1 cellular context compared by ENCODE assay signal in genomic region chr2:47078541-47079482, GRCh38.
A peak's percentile ranks its signal among the peaks of the same experiment; 100 is the strongest.
TF ChIP-seq lines count a peak whose summit lies in the region.

No MANE protein-coding gene starts in this region.

TF ChIP-seq in HepG2, 621 proteins besides CTCF, POLR2A, EP300 and RAD21 (continued from another document and continues in another):
- peak; percentile 81; the same call in 1 of the 2 replicates for TF ChIP-seq ZNF24 (IDR thresholded peaks at IDR 0.05)
- no peak for TF ChIP-seq SMAD9 (CRISPR knock-in tag; IDR thresholded peaks at IDR 0.05)
- TF ChIP-seq NFE2L1 (CRISPR knock-in tag; IDR thresholded peaks at IDR 0.05; ENCODE audit: borderline replicate concordance), result no peak
- peak; percentile 30 for TF ChIP-seq MYC (CRISPR knock-in tag; IDR thresholded peaks at IDR 0.05; ENCODE audit: borderline replicate concordance)
- TF ChIP-seq BRF2 (CRISPR knock-in tag; IDR thresholded peaks at IDR 0.05), result peak; percentile 63; the same call in 1 of the 2 replicates
- TF ChIP-seq ZNF720 (CRISPR knock-in tag; IDR thresholded peaks at IDR 0.05), result no peak
- peak; percentile 60; the same call in 1 of the 2 replicates for TF ChIP-seq ZNF335 (CRISPR knock-in tag; IDR thresholded peaks at IDR 0.05)
- no peak for TF ChIP-seq SIN3B (IDR thresholded peaks at IDR 0.05; ENCODE audit: low read length)
- TF ChIP-seq ZNF496 (CRISPR knock-in tag; IDR thresholded peaks at IDR 0.05; ENCODE audit: insufficient replicate concordance), result no peak
- TF ChIP-seq ELF4 (CRISPR knock-in tag; IDR thresholded peaks at IDR 0.05; ENCODE audit: borderline replicate concordance), result no peak
- TF ChIP-seq SPEN (CRISPR knock-in tag; IDR thresholded peaks at IDR 0.05; ENCODE audit: low read depth), result no peak
- TF ChIP-seq ZNF577 (CRISPR knock-in tag; IDR thresholded peaks at IDR 0.05; ENCODE audit: borderline replicate concordance, low read depth), result no peak
- no peak for TF ChIP-seq ZNF282 (IDR thresholded peaks at IDR 0.05; ENCODE audit: partially characterized antibody)
- TF ChIP-seq CBFB (CRISPR knock-in tag; IDR thresholded peaks at IDR 0.05), result peak; percentile 100
- peak; percentile 95 for TF ChIP-seq ZNF12 (CRISPR knock-in tag; IDR thresholded peaks at IDR 0.05)
- peak; percentile 89 for TF ChIP-seq SKIL (CRISPR knock-in tag; IDR thresholded peaks at IDR 0.05; ENCODE audit: borderline replicate concordance)
- no peak for TF ChIP-seq ZNF17 (CRISPR knock-in tag; IDR thresholded peaks at IDR 0.05)
- 0 out of 2 replicates have a peak, but pooled peaks have one; percentile 35 for TF ChIP-seq HOXA9 (CRISPR knock-in tag; IDR thresholded peaks at IDR 0.05; ENCODE audit: borderline replicate concordance)
- peak; percentile 64 for TF ChIP-seq BRD4 (CRISPR knock-in tag; IDR thresholded peaks at IDR 0.05)
- no peak for TF ChIP-seq ISX (CRISPR knock-in tag; conservative IDR thresholded peaks at IDR 0.05)
- TF ChIP-seq ZNF230 (CRISPR knock-in tag; IDR thresholded peaks at IDR 0.05), result 0 out of 2 replicates have a peak, but pooled peaks have one; percentile 66
- peak; percentile 98 for TF ChIP-seq NR2F6 (IDR thresholded peaks at IDR 0.05)
- peak; percentile 97 for TF ChIP-seq NR2F6 (CRISPR knock-in tag; IDR thresholded peaks at IDR 0.05)
- TF ChIP-seq KAT7 (CRISPR knock-in tag; IDR thresholded peaks at IDR 0.05; ENCODE audit: borderline replicate concordance), result peak; percentile 67; the same call in 1 of the 2 replicates
- no peak for TF ChIP-seq ZNF253 (CRISPR knock-in tag; IDR thresholded peaks at IDR 0.05; ENCODE audit: borderline replicate concordance)
- TF ChIP-seq SMARCE1 (IDR thresholded peaks at IDR 0.05; ENCODE audit: borderline replicate concordance), result no peak
- TF ChIP-seq CENPBD1 (CRISPR knock-in tag; IDR thresholded peaks at IDR 0.05; ENCODE audit: borderline replicate concordance, low read depth), result no peak
- no peak for TF ChIP-seq ZNF138 (CRISPR knock-in tag; IDR thresholded peaks at IDR 0.05; ENCODE audit: low read depth)
- TF ChIP-seq TRIM24 (CRISPR knock-in tag; IDR thresholded peaks at IDR 0.05), result no peak
- TF ChIP-seq ZNF276 (CRISPR knock-in tag; IDR thresholded peaks at IDR 0.05; ENCODE audit: low read depth), result peak; percentile 77; the same call in 1 of the 2 replicates
- no peak for TF ChIP-seq DR1 (CRISPR knock-in tag; IDR thresholded peaks at IDR 0.05)
- no peak for TF ChIP-seq ZNF274 (CRISPR knock-in tag; IDR thresholded peaks at IDR 0.05)
- TF ChIP-seq ZFP36 (IDR thresholded peaks at IDR 0.05; ENCODE audit: borderline replicate concordance, low read depth, low read length, partially characterized antibody), result no peak
- TF ChIP-seq GPN1 (CRISPR knock-in tag; IDR thresholded peaks at IDR 0.05; ENCODE audit: borderline replicate concordance), result no peak
- TF ChIP-seq CBX2 (IDR thresholded peaks at IDR 0.05; ENCODE audit: low read depth, low read length), result no peak
- no peak for TF ChIP-seq CBX2 (CRISPR knock-in tag; IDR thresholded peaks at IDR 0.05; ENCODE audit: low read depth)
- TF ChIP-seq ZFP90 (CRISPR knock-in tag; IDR thresholded peaks at IDR 0.05; ENCODE audit: borderline replicate concordance), result peak; percentile 63; the same call in 1 of the 2 replicates
- TF ChIP-seq ZSCAN30 (CRISPR knock-in tag; IDR thresholded peaks at IDR 0.05), result no peak
- TF ChIP-seq REXO4 (CRISPR knock-in tag; IDR thresholded peaks at IDR 0.05; ENCODE audit: borderline replicate concordance), result no peak
- TF ChIP-seq RFX1 (IDR thresholded peaks at IDR 0.05), result no peak
- TF ChIP-seq ZNF879 (CRISPR knock-in tag; IDR thresholded peaks at IDR 0.05), result no peak
- TF ChIP-seq FOXK2 (IDR thresholded peaks at IDR 0.05), result peak; percentile 84
- TF ChIP-seq ZNF557 (CRISPR knock-in tag; IDR thresholded peaks at IDR 0.05), result no peak
- TF ChIP-seq TEAD3 (CRISPR knock-in tag; optimal IDR thresholded peaks at IDR 0.05; ENCODE audit: borderline replicate concordance), result peak; percentile 91
- TF ChIP-seq TMF1 (CRISPR knock-in tag; IDR thresholded peaks at IDR 0.05; ENCODE audit: low read depth), result no peak
- peak; percentile 94 for TF ChIP-seq ZNF503 (CRISPR knock-in tag; IDR thresholded peaks at IDR 0.05)
- no peak for TF ChIP-seq PBX3 (CRISPR knock-in tag; IDR thresholded peaks at IDR 0.05; ENCODE audit: borderline replicate concordance)
- TF ChIP-seq TERF1 (CRISPR knock-in tag; IDR thresholded peaks at IDR 0.05), result no peak
- peak; percentile 36; the same call in 1 of the 2 replicates for TF ChIP-seq KDM5A (IDR thresholded peaks at IDR 0.05; ENCODE audit: borderline replicate concordance, low read length)
- no peak for TF ChIP-seq SRF (IDR thresholded peaks at IDR 0.05; ENCODE audit: low read depth, low read length)
- no peak for TF ChIP-seq NFRKB (IDR thresholded peaks at IDR 0.05)
- TF ChIP-seq ZNF781 (CRISPR knock-in tag; IDR thresholded peaks at IDR 0.05; ENCODE audit: borderline replicate concordance, not compliant biosample characterization), result no peak
- TF ChIP-seq NCOA2 (CRISPR knock-in tag; IDR thresholded peaks at IDR 0.05), result peak; percentile 99
- peak; percentile 95 for TF ChIP-seq JUN (CRISPR knock-in tag; IDR thresholded peaks at IDR 0.05)
- no peak for TF ChIP-seq PLSCR1 (CRISPR knock-in tag; IDR thresholded peaks at IDR 0.05; ENCODE audit: borderline replicate concordance)
- peak; percentile 94 for TF ChIP-seq ARID3A (IDR thresholded peaks at IDR 0.05; ENCODE audit: low read depth, low read length)
- no peak for TF ChIP-seq USF2 (IDR thresholded peaks at IDR 0.05; ENCODE audit: low read depth, low read length)
- no peak for TF ChIP-seq USF2 (CRISPR knock-in tag; IDR thresholded peaks at IDR 0.05; ENCODE audit: borderline replicate concordance)
